In genomic region chr17:66016231-66016630, GRCh38 we compare ENCODE assay signal across 24 cellular contexts.
DNase-seq lines count a peak whose midpoint lies in the region; ATAC-seq, FAIRE-seq and TF ChIP-seq lines count a peak whose summit lies in the region.
"Had no signal": no experiment of that assay in that cellular context is flagged by ENCODE, and none has a peak within 500 bp of the region (broad histone marks: within the 10 kb centered on the region; RNA-seq: fewer than 3 reads in every experiment).

No MANE protein-coding gene starts in this region.

- CTCF ChIA-PET in A549 (lab: Yijun Ruan, JAX) (no interaction called here), GM12878 (lab: Yijun Ruan, JAX) (no interaction called here), RWPE1 (lab: Yijun Ruan, JAX) (no interaction called here)

- no peak overlapping the region for H3K9ac ChIP-seq in DND-41 (ENCODE audit: low read depth, low read length)
- no peak overlapping the region for H3K9ac ChIP-seq in GM12878 (ENCODE audit: control insufficient read depth, insufficient read depth, low read length)
- H3K9ac ChIP-seq: GM23248 had no signal

- H3K4me1 ChIP-seq in A549 (no peaks in the 10 kb centered on the region), DND-41 (ENCODE audit: insufficient read depth, low read length) (peaks cover 25% of the 10 kb centered on the region), GM12878 (ENCODE audit: control insufficient read depth, insufficient read depth, low read length) (no peaks in the 10 kb centered on the region), left ventricle myocardium inferior (no peaks in the 10 kb centered on the region)
- H3K4me1 ChIP-seq: BE2C, Caco-2 had no signal

- TF ChIP-seq CTCF in A549 (IDR thresholded peaks at IDR 0.05) (no peak), DND-41 (IDR thresholded peaks at IDR 0.05; ENCODE audit: borderline replicate concordance, extremely low read depth, low read length, poor library complexity, severe bottlenecking) (no peak), GM12878 (IDR thresholded peaks at IDR 0.05 in 2 of 3, conservative IDR thresholded peaks at IDR 0.05 in 1 of 3; ENCODE audit: control insufficient read depth in 2 of 3, extremely low read depth in 1 of 3, insufficient read depth in 1 of 3, low read depth in 3 of 3, low read length in 3 of 3) (no peak), RWPE1 (conservative IDR thresholded peaks at IDR 0.05; ENCODE audit: low read depth) (no peak), left ventricle myocardium inferior (IDR thresholded peaks at IDR 0.05; ENCODE audit: borderline replicate concordance) (no peak)

- no peaks in the 10 kb centered on the region for H3K79me2 ChIP-seq in DND-41 (ENCODE audit: insufficient read depth, low read length)
- no peaks in the 10 kb centered on the region for H3K79me2 ChIP-seq in GM12878 (ENCODE audit: control insufficient read depth, insufficient read depth, low read length)

- no TSS peak for BruUV-seq in GM12878 (replicated peaks; lab: Mats Ljungman, UMichigan)

- 63% methylated on average over 3 of the region's 3 CpGs for WGBS in A549 (ENCODE audit: missing lambda C conversion rate)
- WGBS in GM12878 (ENCODE audit: insufficient coverage, insufficient replicate concordance, low lambda C conversion rate, missing lambda C conversion rate) = 15% methylated on average over 3 of the region's 3 CpGs

- TF ChIP-seq EP300 in A549 (IDR thresholded peaks at IDR 0.05) (no peak), GM12878 (IDR thresholded peaks at IDR 0.05; ENCODE audit: borderline replicate concordance in 1 of 2, control insufficient read depth in 1 of 2, low read depth in 2 of 2, low read length in 2 of 2) (no peak)

- intact Hi-C loops in GM12878 (cut with micrococcal nuclease; ENCODE audit: unreplicated experiment) (no loop called here), left ventricle myocardium inferior (cut with micrococcal nuclease) (no loop called here)

- FAIRE-seq in A549 (lab: Jason Lieb, UNC) (peak; percentile 68), GM12878 (lab: Jason Lieb, UNC) (no peak)
- FAIRE-seq: A204.1, GM12892, GM19239, H1 had no signal

- no peaks in the 10 kb centered on the region for H4K20me1 ChIP-seq in DND-41 (ENCODE audit: insufficient read depth, low read length)
- no peaks in the 10 kb centered on the region for H4K20me1 ChIP-seq in GM12878 (ENCODE audit: control insufficient read depth, insufficient read depth)

- H3K36me3 ChIP-seq in DND-41 (ENCODE audit: insufficient read depth, low read length) = no peaks in the 10 kb centered on the region
- H3K36me3 ChIP-seq in GM12878 (ENCODE audit: control insufficient read depth in 2 of 2, insufficient read depth in 2 of 2, low read length in 1 of 2) = no peaks in the 10 kb centered on the region
- H3K36me3 ChIP-seq in left ventricle myocardium inferior = peaks cover 3% of the 10 kb centered on the region
- H3K36me3 ChIP-seq: BE2C had no signal

- SMC1A ChIA-PET in GM12878 (lab: Charles Lee; ENCODE audit: uncharacterized antibody, unreplicated experiment) = no interaction called here

- H3K27ac ChIP-seq in A549 = no peak overlapping the region
- peak overlapping the region; percentile 53 for H3K27ac ChIP-seq in DND-41 (ENCODE audit: low read length)
- no peak overlapping the region for H3K27ac ChIP-seq in GM12878 (ENCODE audit: control insufficient read depth, insufficient read depth)
- H3K27ac ChIP-seq in RWPE1 = no peak overlapping the region
- no peak overlapping the region for H3K27ac ChIP-seq in left ventricle myocardium inferior (replicated peaks)
- H3K27ac ChIP-seq: 22Rv1, C4-2B, GM23248 had no signal

- ATAC-seq in A549 (no peak), DND-41 (ENCODE audit: insufficient read depth, low read depth) (peak; percentile 91), GM12878 (peak; percentile 66), HG02970 (IDR thresholded peaks at IDR 0.05; ENCODE audit: low FRiP score, unreplicated experiment) (no peak)
- ATAC-seq: CD8-positive, alpha-beta T cell had no signal

- TF ChIP-seq POLR2A in A549 (IDR thresholded peaks at IDR 0.05; ENCODE audit: low read length) = no peak
- TF ChIP-seq POLR2A in GM12878 (IDR thresholded peaks at IDR 0.05; ENCODE audit: low read depth, low read length) = no peak

- RAD21 ChIA-PET in GM12878 (lab: Charles Lee; ENCODE audit: unreplicated experiment) = no interaction called here

- TF ChIP-seq RAD21 in A549 (conservative IDR thresholded peaks at IDR 0.05 in 1 of 2, IDR thresholded peaks at IDR 0.05 in 1 of 2) = no peak
- TF ChIP-seq RAD21 in GM12878 (IDR thresholded peaks at IDR 0.05; ENCODE audit: insufficient read depth, low read depth, low read length) = no peak

- POLR2A ChIA-PET in A549 (lab: Yijun Ruan, JAX) = no interaction called here
- POLR2A ChIA-PET in GM12878 (lab: Charles Lee) = interaction anchor here (0.5 kb wide), 1 partner anchor 31 kb away, joined by 3 read pairs; no protein-coding TSS in a partner anchor
- POLR2A ChIA-PET in RWPE1 (lab: Yijun Ruan, JAX; ENCODE audit: low non-redundant PET) = no interaction called here

- DNase-seq in A549 (ENCODE audit: low read depth in 1 of 2, low spot score in 1 of 2) (no peak), DND-41 (peak; percentile 39), GM12878 (ENCODE audit: low read depth, low spot score) (no peak), RWPE1 (ENCODE audit: low spot score) (no peak), left ventricle myocardium inferior (no peak)
- DNase-seq: ACHN; AML-193; BE2C; Caco-2; CD4-positive, CD25-positive, alpha-beta regulatory T cell; CD8-positive, alpha-beta T cell; DMS153; EL; GDM1; GM23248; H7; HCEC 1CT had no signal

- in situ Hi-C loops in GM12878 (cut with MboI) = no loop called here

- H3K27me3 ChIP-seq in DND-41 (ENCODE audit: insufficient read depth, low read length, poor library complexity) (no peaks in the 10 kb centered on the region), GM12878 (replicated peaks in 1 of 2; ENCODE audit: control insufficient read depth in 2 of 2, insufficient read depth in 2 of 2, low read length in 1 of 2) (no peaks in the 10 kb centered on the region; a peak in 1 of 4 replicates), left ventricle myocardium inferior (ENCODE audit: low read depth) (no peaks in the 10 kb centered on the region)

- H3K9me3 ChIP-seq in A549 (no peaks in the 10 kb centered on the region), DND-41 (ENCODE audit: insufficient read depth, low read length, severe bottlenecking) (no peaks in the 10 kb centered on the region), GM12878 (replicated peaks; ENCODE audit: control insufficient read depth, insufficient read depth, low read length) (no peaks in the 10 kb centered on the region; the same call in 2 of the 3 replicates), left ventricle myocardium inferior (replicated peaks) (no peaks in the 10 kb centered on the region)
- H3K9me3 ChIP-seq: BE2C, Caco-2 had no signal

- H3K4me3 ChIP-seq in A549 (no peak overlapping the region), DND-41 (ENCODE audit: low read depth in 1 of 2, low read length in 2 of 2) (no peak overlapping the region), GM12878 (no peak overlapping the region), left ventricle myocardium inferior (no peak overlapping the region)
- H3K4me3 ChIP-seq: GM23248 had no signal

- H3K4me2 ChIP-seq in A549 = no peak overlapping the region
- 0 out of 2 replicates have a peak overlapping the region, but pooled peaks have one; percentile 1 for H3K4me2 ChIP-seq in DND-41 (ENCODE audit: insufficient read depth, low read length)
- H3K4me2 ChIP-seq in GM12878 (ENCODE audit: control insufficient read depth, insufficient read depth) = no peak overlapping the region

- peak overlapping the region; percentile 45; the same call in 1 of the 2 replicates for H2AFZ ChIP-seq in DND-41 (ENCODE audit: low read depth, low read length)
- no peak overlapping the region for H2AFZ ChIP-seq in GM12878 (ENCODE audit: control insufficient read depth, low read depth, low read length)
- H2AFZ ChIP-seq: GM23248 had no signal

TF ChIP-seq in A549, 52 proteins besides CTCF, POLR2A, EP300 and RAD21 (continues in another document):
- TF ChIP-seq MYC (IDR thresholded peaks at IDR 0.05; ENCODE audit: borderline replicate concordance, low read length) (no peak), JUNB (IDR thresholded peaks at IDR 0.05) (no peak), BCL3 (IDR thresholded peaks at IDR 0.05) (no peak), FOSB (CRISPR knock-in tag; IDR thresholded peaks at IDR 0.05) (no peak), FOXS1 (CRISPR knock-in tag; IDR thresholded peaks at IDR 0.05) (no peak), ZC3H11A (IDR thresholded peaks at IDR 0.05) (no peak), TP53 (CRISPR knock-in tag; IDR thresholded peaks at IDR 0.05) (no peak)

TF ChIP-seq in GM12878, 131 proteins besides CTCF, POLR2A, EP300 and RAD21:
- TF ChIP-seq JUNB (IDR thresholded peaks at IDR 0.05) (no peak), STAT3 (IDR thresholded peaks at IDR 0.05; ENCODE audit: low read depth, low read length) (no peak), ZNF217 (IDR thresholded peaks at IDR 0.05) (no peak), TARDBP (IDR thresholded peaks at IDR 0.05; ENCODE audit: borderline replicate concordance) (no peak), POLR2AphosphoS5 (IDR thresholded peaks at IDR 0.05; ENCODE audit: low read length) (no peak), MAX (IDR thresholded peaks at IDR 0.05; ENCODE audit: low read depth, low read length) (no peak), TCF7 (IDR thresholded peaks at IDR 0.05; ENCODE audit: borderline replicate concordance) (no peak), ATF2 (IDR thresholded peaks at IDR 0.05; ENCODE audit: low read length) (no peak), SRF (IDR thresholded peaks at IDR 0.05; ENCODE audit: low read depth in 2 of 2, low read length in 2 of 2) (no peak)

Comparison
In these comparisons a context has a peak if more than half of its experiments do, and no peak if none do; other contexts are left out.
1. ATAC-seq: peak in DND-41 (single experiment) and GM12878 (single experiment); none in A549 (0 of 2) and HG02970 (single experiment).